In the genomic region with DNA sequence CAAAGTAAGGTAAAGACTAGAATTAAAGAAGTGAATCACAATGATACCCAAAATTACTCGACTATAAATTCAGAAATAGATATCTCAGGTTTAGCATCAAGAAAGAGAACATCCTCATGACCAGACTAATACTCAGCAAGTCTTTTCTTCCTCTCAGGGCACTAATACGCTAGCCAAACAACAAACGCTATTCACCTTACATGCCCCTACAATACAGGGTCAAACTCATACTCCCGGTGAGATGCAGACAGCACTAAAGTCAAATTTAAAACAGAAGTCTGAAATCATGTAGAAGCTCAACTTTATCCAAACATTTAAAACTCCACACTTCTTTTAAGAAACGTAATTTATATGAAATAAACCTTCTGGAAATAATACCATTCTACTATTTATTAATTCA, we compare ENCODE assay signal across 1 cellular context.
TF ChIP-seq lines count a peak whose summit lies in the region.

No MANE protein-coding gene starts in this region.

TF ChIP-seq in GM12878, 131 proteins besides CTCF, POLR2A, EP300 and RAD21:
- TF ChIP-seq, protein P1, sequence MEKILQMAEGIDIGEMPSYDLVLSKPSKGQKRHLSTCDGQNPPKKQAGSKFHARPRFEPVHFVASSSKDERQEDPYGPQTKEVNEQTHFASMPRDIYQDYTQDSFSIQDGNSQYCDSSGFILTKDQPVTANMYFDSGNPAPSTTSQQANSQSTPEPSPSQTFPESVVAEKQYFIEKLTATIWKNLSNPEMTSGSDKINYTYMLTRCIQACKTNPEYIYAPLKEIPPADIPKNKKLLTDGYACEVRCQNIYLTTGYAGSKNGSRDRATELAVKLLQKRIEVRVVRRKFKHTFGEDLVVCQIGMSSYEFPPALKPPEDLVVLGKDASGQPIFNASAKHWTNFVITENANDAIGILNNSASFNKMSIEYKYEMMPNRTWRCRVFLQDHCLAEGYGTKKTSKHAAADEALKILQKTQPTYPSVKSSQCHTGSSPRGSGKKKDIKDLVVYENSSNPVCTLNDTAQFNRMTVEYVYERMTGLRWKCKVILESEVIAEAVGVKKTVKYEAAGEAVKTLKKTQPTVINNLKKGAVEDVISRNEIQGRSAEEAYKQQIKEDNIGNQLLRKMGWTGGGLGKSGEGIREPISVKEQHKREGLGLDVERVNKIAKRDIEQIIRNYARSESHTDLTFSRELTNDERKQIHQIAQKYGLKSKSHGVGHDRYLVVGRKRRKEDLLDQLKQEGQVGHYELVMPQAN (conservative IDR thresholded peaks at IDR 0.05) = no peak
